Comparison of ENCODE assay signal across 1 cellular context in the genomic region with DNA sequence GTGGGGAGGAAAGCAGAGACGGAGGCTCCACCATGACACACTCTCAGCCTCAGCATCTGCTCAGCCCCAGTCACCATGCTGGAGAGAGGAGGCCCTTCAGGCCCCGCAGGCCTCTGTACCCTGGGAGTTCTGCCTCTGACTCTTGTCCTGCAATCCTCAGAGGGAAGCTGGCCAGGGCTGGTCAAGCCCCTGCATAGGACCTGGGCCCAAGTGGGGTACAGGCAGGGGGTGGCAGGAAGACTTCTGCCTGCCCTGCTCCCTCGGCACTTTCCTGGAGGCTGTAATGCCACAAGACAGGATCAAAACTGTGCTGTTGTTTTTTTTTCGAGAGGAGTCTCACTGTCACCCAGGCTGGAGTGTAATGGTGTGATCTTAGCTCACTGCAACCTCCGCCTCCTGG.
TF ChIP-seq lines count a peak whose summit lies in the region.

No MANE protein-coding gene starts in this region.

TF ChIP-seq in GM23338, 12 proteins besides CTCF, POLR2A, EP300 and RAD21:
- no peak for TF ChIP-seq NANOG (IDR thresholded peaks at IDR 0.05; ENCODE audit: borderline replicate concordance)
- no peak for TF ChIP-seq EZH2phosphoT487 (IDR thresholded peaks at IDR 0.05; ENCODE audit: unreplicated experiment)
- TF ChIP-seq, protein P1, sequence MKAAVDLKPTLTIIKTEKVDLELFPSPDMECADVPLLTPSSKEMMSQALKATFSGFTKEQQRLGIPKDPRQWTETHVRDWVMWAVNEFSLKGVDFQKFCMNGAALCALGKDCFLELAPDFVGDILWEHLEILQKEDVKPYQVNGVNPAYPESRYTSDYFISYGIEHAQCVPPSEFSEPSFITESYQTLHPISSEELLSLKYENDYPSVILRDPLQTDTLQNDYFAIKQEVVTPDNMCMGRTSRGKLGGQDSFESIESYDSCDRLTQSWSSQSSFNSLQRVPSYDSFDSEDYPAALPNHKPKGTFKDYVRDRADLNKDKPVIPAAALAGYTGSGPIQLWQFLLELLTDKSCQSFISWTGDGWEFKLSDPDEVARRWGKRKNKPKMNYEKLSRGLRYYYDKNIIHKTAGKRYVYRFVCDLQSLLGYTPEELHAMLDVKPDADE (IDR thresholded peaks at IDR 0.05), result no peak
- no peak for TF ChIP-seq EZH2 (IDR thresholded peaks at IDR 0.05; ENCODE audit: low read depth, unreplicated experiment)
- TF ChIP-seq, protein P2, sequence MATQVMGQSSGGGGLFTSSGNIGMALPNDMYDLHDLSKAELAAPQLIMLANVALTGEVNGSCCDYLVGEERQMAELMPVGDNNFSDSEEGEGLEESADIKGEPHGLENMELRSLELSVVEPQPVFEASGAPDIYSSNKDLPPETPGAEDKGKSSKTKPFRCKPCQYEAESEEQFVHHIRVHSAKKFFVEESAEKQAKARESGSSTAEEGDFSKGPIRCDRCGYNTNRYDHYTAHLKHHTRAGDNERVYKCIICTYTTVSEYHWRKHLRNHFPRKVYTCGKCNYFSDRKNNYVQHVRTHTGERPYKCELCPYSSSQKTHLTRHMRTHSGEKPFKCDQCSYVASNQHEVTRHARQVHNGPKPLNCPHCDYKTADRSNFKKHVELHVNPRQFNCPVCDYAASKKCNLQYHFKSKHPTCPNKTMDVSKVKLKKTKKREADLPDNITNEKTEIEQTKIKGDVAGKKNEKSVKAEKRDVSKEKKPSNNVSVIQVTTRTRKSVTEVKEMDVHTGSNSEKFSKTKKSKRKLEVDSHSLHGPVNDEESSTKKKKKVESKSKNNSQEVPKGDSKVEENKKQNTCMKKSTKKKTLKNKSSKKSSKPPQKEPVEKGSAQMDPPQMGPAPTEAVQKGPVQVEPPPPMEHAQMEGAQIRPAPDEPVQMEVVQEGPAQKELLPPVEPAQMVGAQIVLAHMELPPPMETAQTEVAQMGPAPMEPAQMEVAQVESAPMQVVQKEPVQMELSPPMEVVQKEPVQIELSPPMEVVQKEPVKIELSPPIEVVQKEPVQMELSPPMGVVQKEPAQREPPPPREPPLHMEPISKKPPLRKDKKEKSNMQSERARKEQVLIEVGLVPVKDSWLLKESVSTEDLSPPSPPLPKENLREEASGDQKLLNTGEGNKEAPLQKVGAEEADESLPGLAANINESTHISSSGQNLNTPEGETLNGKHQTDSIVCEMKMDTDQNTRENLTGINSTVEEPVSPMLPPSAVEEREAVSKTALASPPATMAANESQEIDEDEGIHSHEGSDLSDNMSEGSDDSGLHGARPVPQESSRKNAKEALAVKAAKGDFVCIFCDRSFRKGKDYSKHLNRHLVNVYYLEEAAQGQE (IDR thresholded peaks at IDR 0.05; ENCODE audit: unreplicated experiment), result no peak
- no peak for TF ChIP-seq CREB1 (CRISPR knock-in tag; IDR thresholded peaks at IDR 0.05; ENCODE audit: low read depth)
- no peak for TF ChIP-seq JUNB (IDR thresholded peaks at IDR 0.05; ENCODE audit: unreplicated experiment)
- TF ChIP-seq ZNF331 (CRISPR knock-in tag; IDR thresholded peaks at IDR 0.05; ENCODE audit: low read depth), result no peak
- TF ChIP-seq ZNF114 (CRISPR knock-in tag; IDR thresholded peaks at IDR 0.05), result no peak
- no peak for TF ChIP-seq POLR2AphosphoS5 (IDR thresholded peaks at IDR 0.05; ENCODE audit: low read depth)
- TF ChIP-seq, protein P3, sequence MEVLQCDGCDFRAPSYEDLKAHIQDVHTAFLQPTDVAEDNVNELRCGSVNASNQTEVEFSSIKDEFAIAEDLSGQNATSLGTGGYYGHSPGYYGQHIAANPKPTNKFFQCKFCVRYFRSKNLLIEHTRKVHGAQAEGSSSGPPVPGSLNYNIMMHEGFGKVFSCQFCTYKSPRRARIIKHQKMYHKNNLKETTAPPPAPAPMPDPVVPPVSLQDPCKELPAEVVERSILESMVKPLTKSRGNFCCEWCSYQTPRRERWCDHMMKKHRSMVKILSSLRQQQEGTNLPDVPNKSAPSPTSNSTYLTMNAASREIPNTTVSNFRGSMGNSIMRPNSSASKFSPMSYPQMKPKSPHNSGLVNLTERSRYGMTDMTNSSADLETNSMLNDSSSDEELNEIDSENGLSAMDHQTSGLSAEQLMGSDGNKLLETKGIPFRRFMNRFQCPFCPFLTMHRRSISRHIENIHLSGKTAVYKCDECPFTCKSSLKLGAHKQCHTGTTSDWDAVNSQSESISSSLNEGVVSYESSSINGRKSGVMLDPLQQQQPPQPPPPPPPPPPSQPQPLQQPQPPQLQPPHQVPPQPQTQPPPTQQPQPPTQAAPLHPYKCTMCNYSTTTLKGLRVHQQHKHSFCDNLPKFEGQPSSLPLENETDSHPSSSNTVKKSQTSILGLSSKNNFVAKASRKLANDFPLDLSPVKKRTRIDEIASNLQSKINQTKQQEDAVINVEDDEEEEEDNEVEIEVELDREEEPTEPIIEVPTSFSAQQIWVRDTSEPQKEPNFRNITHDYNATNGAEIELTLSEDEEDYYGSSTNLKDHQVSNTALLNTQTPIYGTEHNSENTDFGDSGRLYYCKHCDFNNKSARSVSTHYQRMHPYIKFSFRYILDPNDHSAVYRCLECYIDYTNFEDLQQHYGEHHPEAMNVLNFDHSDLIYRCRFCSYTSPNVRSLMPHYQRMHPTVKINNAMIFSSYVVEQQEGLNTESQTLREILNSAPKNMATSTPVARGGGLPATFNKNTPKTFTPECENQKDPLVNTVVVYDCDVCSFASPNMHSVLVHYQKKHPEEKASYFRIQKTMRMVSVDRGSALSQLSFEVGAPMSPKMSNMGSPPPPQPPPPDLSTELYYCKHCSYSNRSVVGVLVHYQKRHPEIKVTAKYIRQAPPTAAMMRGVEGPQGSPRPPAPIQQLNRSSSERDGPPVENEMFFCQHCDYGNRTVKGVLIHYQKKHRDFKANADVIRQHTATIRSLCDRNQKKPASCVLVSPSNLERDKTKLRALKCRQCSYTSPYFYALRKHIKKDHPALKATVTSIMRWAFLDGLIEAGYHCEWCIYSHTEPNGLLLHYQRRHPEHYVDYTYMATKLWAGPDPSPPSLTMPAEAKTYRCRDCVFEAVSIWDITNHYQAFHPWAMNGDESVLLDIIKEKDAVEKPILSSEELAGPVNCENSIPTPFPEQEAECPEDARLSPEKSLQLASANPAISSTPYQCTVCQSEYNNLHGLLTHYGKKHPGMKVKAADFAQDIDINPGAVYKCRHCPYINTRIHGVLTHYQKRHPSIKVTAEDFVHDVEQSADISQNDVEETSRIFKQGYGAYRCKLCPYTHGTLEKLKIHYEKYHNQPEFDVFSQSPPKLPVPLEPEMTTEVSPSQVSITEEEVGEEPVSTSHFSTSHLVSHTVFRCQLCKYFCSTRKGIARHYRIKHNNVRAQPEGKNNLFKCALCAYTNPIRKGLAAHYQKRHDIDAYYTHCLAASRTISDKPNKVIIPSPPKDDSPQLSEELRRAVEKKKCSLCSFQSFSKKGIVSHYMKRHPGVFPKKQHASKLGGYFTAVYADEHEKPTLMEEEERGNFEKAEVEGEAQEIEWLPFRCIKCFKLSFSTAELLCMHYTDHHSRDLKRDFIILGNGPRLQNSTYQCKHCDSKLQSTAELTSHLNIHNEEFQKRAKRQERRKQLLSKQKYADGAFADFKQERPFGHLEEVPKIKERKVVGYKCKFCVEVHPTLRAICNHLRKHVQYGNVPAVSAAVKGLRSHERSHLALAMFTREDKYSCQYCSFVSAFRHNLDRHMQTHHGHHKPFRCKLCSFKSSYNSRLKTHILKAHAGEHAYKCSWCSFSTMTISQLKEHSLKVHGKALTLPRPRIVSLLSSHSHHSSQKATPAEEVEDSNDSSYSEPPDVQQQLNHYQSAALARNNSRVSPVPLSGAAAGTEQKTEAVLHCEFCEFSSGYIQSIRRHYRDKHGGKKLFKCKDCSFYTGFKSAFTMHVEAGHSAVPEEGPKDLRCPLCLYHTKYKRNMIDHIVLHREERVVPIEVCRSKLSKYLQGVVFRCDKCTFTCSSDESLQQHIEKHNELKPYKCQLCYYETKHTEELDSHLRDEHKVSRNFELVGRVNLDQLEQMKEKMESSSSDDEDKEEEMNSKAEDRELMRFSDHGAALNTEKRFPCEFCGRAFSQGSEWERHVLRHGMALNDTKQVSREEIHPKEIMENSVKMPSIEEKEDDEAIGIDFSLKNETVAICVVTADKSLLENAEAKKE (CRISPR knock-in tag; IDR thresholded peaks at IDR 0.05), result no peak
- no peak for TF ChIP-seq STAT1 (IDR thresholded peaks at IDR 0.05; ENCODE audit: unreplicated experiment)
